20 cellular contexts compared by ENCODE assay signal in genomic region chr5:134556994-134557393, GRCh38. TPM values are rescaled to one million over a fixed set of nuclear protein-coding genes. Genes with fewer than 3 reads are reported as not detected.
DNase-seq lines count a peak whose midpoint lies in the region; ATAC-seq and TF ChIP-seq lines count a peak whose summit lies in the region.
"Had no signal": no experiment of that assay in that cellular context is flagged by ENCODE, and none has a peak within 500 bp of the region (broad histone marks: within the 10 kb centered on the region; RNA-seq: fewer than 3 reads in every experiment).

No MANE protein-coding gene starts in this region.

- POLR2A ChIA-PET in CD8-positive, alpha-beta memory T cell (lab: Charles Lee): interaction anchor here (0.7 to 0.9 kb wide), 2 partner anchors 32 to 50 kb away, joined by 3 to 6 read pairs; no protein-coding TSS in a partner anchor
- POLR2A ChIA-PET in naive thymus-derived CD4-positive, alpha-beta T cell (lab: Charles Lee): no interaction called here

- H3K27me3 Mint-ChIP-seq in T-helper 1 cell treated with Interleukin-12 subunit alpha and Interleukin-12 subunit beta and Interleukin-4 antibody, amounts not matched to agents 30 μg/mL and 1 μg/mL, for 36 hours (ENCODE audit: low read depth): no peaks in the 10 kb centered on the region
- no peaks in the 10 kb centered on the region for H3K27me3 Mint-ChIP-seq in CD8-positive, alpha-beta memory T cell
- no peaks in the 10 kb centered on the region for H3K27me3 Mint-ChIP-seq in activated naive CD8-positive, alpha-beta T cell
- no peaks in the 10 kb centered on the region for H3K27me3 Mint-ChIP-seq in naive thymus-derived CD4-positive, alpha-beta T cell

- no peak for TF ChIP-seq CTCF in heart left ventricle (IDR thresholded peaks at IDR 0.05)

- H3K9me3 ChIP-seq in CD8-positive, alpha-beta memory T cell (ENCODE audit: low read length): no peaks in the 10 kb centered on the region
- no peaks in the 10 kb centered on the region for H3K9me3 ChIP-seq in naive thymus-derived CD4-positive, alpha-beta T cell (ENCODE audit: control insufficient read depth in 2 of 3, low read length in 3 of 3)
- H3K9me3 ChIP-seq in heart left ventricle: no peaks in the 10 kb centered on the region
- H3K9me3 ChIP-seq: adrenal gland, left lung, MG63, upper lobe of left lung had no signal

- no peaks in the 10 kb centered on the region for H3K27me3 ChIP-seq in CD8-positive, alpha-beta memory T cell (ENCODE audit: insufficient read depth, low read length, poor library complexity, severe bottlenecking)
- H3K27me3 ChIP-seq in naive thymus-derived CD4-positive, alpha-beta T cell (ENCODE audit: control insufficient read depth in 2 of 2, insufficient read depth in 2 of 2, low read length in 2 of 2): no peaks in the 10 kb centered on the region
- H3K27me3 ChIP-seq in heart left ventricle: no peaks in the 10 kb centered on the region
- H3K27me3 ChIP-seq: adrenal gland, left lung, MG63, upper lobe of left lung had no signal

- no peak overlapping the region for H3K4me3 ChIP-seq in CD8-positive, alpha-beta memory T cell (ENCODE audit: low read length)
- no peak overlapping the region for H3K4me3 ChIP-seq in naive thymus-derived CD4-positive, alpha-beta T cell (ENCODE audit: low read length)
- H3K4me3 ChIP-seq in heart left ventricle: no peak overlapping the region
- H3K4me3 ChIP-seq: adrenal gland, left lung, MG63, smooth muscle cell, upper lobe of left lung had no signal

- TF ChIP-seq POLR2A in erythroblast (IDR thresholded peaks at IDR 0.05; ENCODE audit: low read length) (no peak), heart left ventricle (IDR thresholded peaks at IDR 0.05) (no peak)

- peaks cover 35% of the 10 kb centered on the region for H3K4me1 ChIP-seq in CD8-positive, alpha-beta memory T cell (ENCODE audit: insufficient read depth, low read length)
- peaks cover 21 to 32% of the 10 kb centered on the region in 2 donors for H3K4me1 ChIP-seq in naive thymus-derived CD4-positive, alpha-beta T cell (ENCODE audit: control insufficient read depth in 2 of 2, insufficient read depth in 2 of 2, low read length in 2 of 2)
- peaks cover 11 to 64% (median 45%) of the 10 kb centered on the region in 12 donors for H3K4me1 ChIP-seq in heart left ventricle

- H3K36me3 ChIP-seq in CD8-positive, alpha-beta memory T cell (ENCODE audit: insufficient read depth, low read length): peaks cover 64% of the 10 kb centered on the region
- peaks cover 24 to 84% (median 32%) of the 10 kb centered on the region in 3 experiments for H3K36me3 ChIP-seq in naive thymus-derived CD4-positive, alpha-beta T cell (ENCODE audit: control insufficient read depth in 2 of 3, insufficient read depth in 3 of 3, low read length in 3 of 3)
- peaks cover 0 to 61% (median 34%) of the 10 kb centered on the region in 9 donors for H3K36me3 ChIP-seq in heart left ventricle

- H3K27ac ChIP-seq in CD8-positive, alpha-beta memory T cell (ENCODE audit: low read depth, low read length): no peak overlapping the region
- H3K27ac ChIP-seq in naive thymus-derived CD4-positive, alpha-beta T cell (ENCODE audit: low read depth, low read length): peak overlapping the region; percentile 73
- H3K27ac ChIP-seq in heart left ventricle: no peak overlapping the region
- H3K27ac ChIP-seq: left lung had no signal

- H3K36me3 Mint-ChIP-seq in T-helper 1 cell treated with Interleukin-12 subunit alpha and Interleukin-12 subunit beta and Interleukin-4 antibody, amounts not matched to agents 30 μg/mL and 1 μg/mL, for 36 hours (ENCODE audit: low read depth): peaks cover 45% of the 10 kb centered on the region
- H3K36me3 Mint-ChIP-seq in CD8-positive, alpha-beta memory T cell: peaks cover 0 to 80% (median 11%) of the 10 kb centered on the region in 3 donors
- peaks cover 4% of the 10 kb centered on the region for H3K36me3 Mint-ChIP-seq in activated naive CD8-positive, alpha-beta T cell
- peaks cover under 1 to 37% (median 17%) of the 10 kb centered on the region in 5 donors for H3K36me3 Mint-ChIP-seq in naive thymus-derived CD4-positive, alpha-beta T cell

- H3K4me3 Mint-ChIP-seq in T-helper 1 cell treated with Interleukin-12 subunit alpha and Interleukin-12 subunit beta and Interleukin-4 antibody, amounts not matched to agents 30 μg/mL and 1 μg/mL, for 36 hours: peak overlapping the region; percentile 63
- peak overlapping the region in 4 of 7 donors; percentile 4 to 82 (median 20) for H3K4me3 Mint-ChIP-seq in CD8-positive, alpha-beta memory T cell
- peak overlapping the region; percentile 55 for H3K4me3 Mint-ChIP-seq in activated naive CD8-positive, alpha-beta T cell
- peak overlapping the region in 4 of 10 donors; percentile 11 to 75 (median 48) for H3K4me3 Mint-ChIP-seq in naive thymus-derived CD4-positive, alpha-beta T cell

- CTCF ChIA-PET in CD8-positive, alpha-beta memory T cell (lab: Charles Lee): interaction anchor here (1.3 kb wide), 1 partner anchor 21 kb away, joined by 4 read pairs; no protein-coding TSS in a partner anchor
- CTCF ChIA-PET in naive thymus-derived CD4-positive, alpha-beta T cell (lab: Charles Lee): no interaction called here

- peaks cover 28% of the 10 kb centered on the region for H3K4me1 Mint-ChIP-seq in T-helper 1 cell treated with Interleukin-12 subunit alpha and Interleukin-12 subunit beta and Interleukin-4 antibody, amounts not matched to agents 30 μg/mL and 1 μg/mL, for 36 hours (ENCODE audit: low read depth)
- peaks cover 36 to 67% (median 41%) of the 10 kb centered on the region in 3 donors for H3K4me1 Mint-ChIP-seq in CD8-positive, alpha-beta memory T cell
- peaks cover 37% of the 10 kb centered on the region for H3K4me1 Mint-ChIP-seq in activated naive CD8-positive, alpha-beta T cell (ENCODE audit: low read depth)
- H3K4me1 Mint-ChIP-seq in naive thymus-derived CD4-positive, alpha-beta T cell: peaks cover 25 to 49% (median 31%) of the 10 kb centered on the region in 7 donors

- no peak for ATAC-seq in naive thymus-derived CD4-positive, alpha-beta T cell
- no peak for ATAC-seq in heart left ventricle
- ATAC-seq: HCT116, left lung had no signal

- H3K9me3 Mint-ChIP-seq in T-helper 1 cell treated with Interleukin-12 subunit alpha and Interleukin-12 subunit beta and Interleukin-4 antibody, amounts not matched to agents 30 μg/mL and 1 μg/mL, for 36 hours: no peaks in the 10 kb centered on the region
- no peaks in the 10 kb centered on the region for H3K9me3 Mint-ChIP-seq in CD8-positive, alpha-beta memory T cell
- H3K9me3 Mint-ChIP-seq in activated naive CD8-positive, alpha-beta T cell (ENCODE audit: low read depth): no peaks in the 10 kb centered on the region
- H3K9me3 Mint-ChIP-seq in naive thymus-derived CD4-positive, alpha-beta T cell: peaks cover 0 to 2% (median 0%) of the 10 kb centered on the region in 11 donors

- intact Hi-C loops in naive thymus-derived CD4-positive, alpha-beta T cell (cut with micrococcal nuclease): loop anchor here in 1 of 2 donors (1.0 kb wide), 2 partner anchors 32 to 186 kb away; partner anchors contain the start of genes JADE2 and UBE2B
- intact Hi-C loops in heart left ventricle (cut with DNase I): no loop called here

- peak overlapping the region; percentile 92 for H3K27ac Mint-ChIP-seq in T-helper 1 cell treated with Interleukin-12 subunit alpha and Interleukin-12 subunit beta and Interleukin-4 antibody, amounts not matched to agents 30 μg/mL and 1 μg/mL, for 36 hours
- peak overlapping the region in 7 of 8 donors; percentile 44 to 94 (median 90) for H3K27ac Mint-ChIP-seq in CD8-positive, alpha-beta memory T cell
- H3K27ac Mint-ChIP-seq in activated naive CD8-positive, alpha-beta T cell: peak overlapping the region; percentile 90
- peak overlapping the region in 7 of 9 donors; percentile 69 to 94 (median 89) for H3K27ac Mint-ChIP-seq in naive thymus-derived CD4-positive, alpha-beta T cell

- DNase-seq in T-helper 1 cell: no peak
- DNase-seq in CD8-positive, alpha-beta memory T cell: no peak
- no peak for DNase-seq in naive thymus-derived CD4-positive, alpha-beta T cell
- no peak for DNase-seq in NCI-H2171 treated with DMSO at 0.1 percent for 48 hours (lab: John Stamatoyannopoulos, UW)
- DNase-seq in erythroblast (lab: John Stamatoyannopoulos, UW): no peak
- no peak for DNase-seq in heart left ventricle
- DNase-seq: 8988T, adrenal gland, foreskin fibroblast, left lung, MG63, NCI-H2029, NCI-H510A, posterior cingulate gyrus, SHP77 treated with DMSO at 0.1 percent for 48 hours, upper lobe of left lung had no signal

RNA-seq across cellular contexts. Expression of gene JADE2, which starts 31.5 kb away (rescaled TPM):
- total RNA-seq in CD8-positive, alpha-beta memory T cell: 100 to 1,000 TPM; 105 to 107 TPM
- 47.1 TPM for polyA plus RNA-seq in CD8-positive, alpha-beta memory T cell
- 100 to 1,000 TPM in 4 of 5 experiments, 10 to 100 TPM in 1; 99.0 to 271 (median 153) TPM for total RNA-seq in naive thymus-derived CD4-positive, alpha-beta T cell
- polyA plus RNA-seq in naive thymus-derived CD4-positive, alpha-beta T cell: 10 to 100 TPM; 29.8 to 55.7 TPM
- 10 to 100 TPM; 22.8 to 54.8 (median 33.9) TPM for total RNA-seq in heart left ventricle
- 10 to 100 TPM in 1 of 2 donors, 1 to 10 TPM in 1; 8.3 to 17.1 TPM for polyA plus RNA-seq in heart left ventricle
